Comparison of ENCODE assay signal across 31 cellular contexts in the genomic region with DNA sequence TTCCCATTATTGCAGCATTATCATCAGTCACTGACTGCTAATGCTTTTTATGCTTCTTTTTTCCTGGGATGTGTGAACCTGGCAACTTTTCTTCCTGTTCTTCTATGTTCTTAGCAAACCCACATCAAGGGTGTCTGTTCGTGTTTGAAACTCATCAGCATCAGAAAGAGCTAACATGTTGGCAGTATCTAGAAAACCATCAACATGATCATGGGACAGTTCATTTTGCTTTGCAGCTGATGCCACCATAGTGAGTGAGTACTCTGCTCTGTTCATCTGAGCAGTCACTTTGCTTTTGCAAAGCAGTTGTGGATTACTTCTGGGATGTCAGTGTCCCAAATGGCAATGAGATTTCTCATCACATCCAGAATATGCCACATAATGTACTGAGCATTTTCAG.
"Had no signal": no experiment of that assay in that cellular context is flagged by ENCODE, and none has a peak within 500 bp of the region (broad histone marks: within the 10 kb centered on the region; RNA-seq: fewer than 3 reads in every experiment).

No MANE protein-coding gene starts in this region.

- H3K4me3 ChIP-seq: ascending aorta, body of pancreas, SJCRH30 had no signal

- H3K27ac Mint-ChIP-seq: activated naive CD4-positive, alpha-beta T cell treated with anti-CD3 and anti-CD28 coated beads, Interleukin-2, amount 10 ng/mL, durations not matched to agents 7 days and 5 days; activated naive CD8-positive, alpha-beta T cell treated with anti-CD3 and anti-CD28 coated beads, Interleukin-2, amount 10 ng/mL, durations not matched to agents 7 days and 5 days; activated T-helper 17 cell treated with anti-CD3 and anti-CD28 coated beads, Interleukin-2, amount 50 U/mL, for 72 hours had no signal

- ATAC-seq: activated T-helper 17 cell treated with anti-CD3 and anti-CD28 coated beads, Interleukin-2, amount 50 U/mL, for 72 hours; body of pancreas; Panc1; Right ventricle myocardium inferior had no signal

- H3K4me3 Mint-ChIP-seq: activated naive CD4-positive, alpha-beta T cell treated with anti-CD3 and anti-CD28 coated beads, Interleukin-2, amount 10 ng/mL, durations not matched to agents 7 days and 5 days; activated naive CD8-positive, alpha-beta T cell treated with anti-CD3 and anti-CD28 coated beads, Interleukin-2, amount 10 ng/mL, durations not matched to agents 7 days and 5 days; activated T-helper 17 cell treated with anti-CD3 and anti-CD28 coated beads, Interleukin-2, amount 50 U/mL, for 72 hours had no signal

- H3K27ac ChIP-seq: ascending aorta, body of pancreas, KMS-11, SJCRH30, VCaP had no signal

- H3K9me3 Mint-ChIP-seq: activated naive CD4-positive, alpha-beta T cell treated with anti-CD3 and anti-CD28 coated beads, Interleukin-2, amount 10 ng/mL, durations not matched to agents 7 days and 5 days; activated naive CD8-positive, alpha-beta T cell treated with anti-CD3 and anti-CD28 coated beads, Interleukin-2, amount 10 ng/mL, durations not matched to agents 7 days and 5 days; activated T-helper 17 cell treated with anti-CD3 and anti-CD28 coated beads, Interleukin-2, amount 50 U/mL, for 72 hours had no signal

- DNase-seq: activated CD4-positive, alpha-beta T cell treated with anti-CD3 and anti-CD28 coated beads, Interleukin-2, amount 50 U/mL, for 48 hours; activated CD4-positive, CD25-positive, alpha-beta regulatory T cell; activated gamma-delta T cell treated with Interleukin-2 at 50 U/mL for 16 hours; activated naive CD4-positive, alpha-beta T cell treated with anti-CD3 and anti-CD28 coated beads, Interleukin-2, amount 10 ng/mL, durations not matched to agents 7 days and 5 days; activated naive CD8-positive, alpha-beta T cell treated with anti-CD3 and anti-CD28 coated beads, Interleukin-2, amount 10 ng/mL, durations not matched to agents 7 days and 5 days; activated T-cell treated with anti-CD3 and anti-CD28 coated beads for 4 hours; activated T-cell treated with anti-CD3 and anti-CD28 coated beads, Interleukin-2, amount 50 U/mL, for 48 hours; amniotic stem cell; body of pancreas; central memory CD4-positive, alpha-beta T cell; MV-4-11; NCI-H1092 treated with DMSO at 0.1 percent for 48 hours; NCI-H1417 treated with DMSO at 0.1 percent for 48 hours; NCI-H1694; NCI-H2029; NCI-H2107; NCI-H2171 treated with DMSO at 0.1 percent for 48 hours; NCI-H226; NCI-H526 treated with DMSO at 0.1 percent for 48 hours; NCI-H82; OCI-M1; RPMI8226; SJCRH30; SK-N-SH; T-helper 1 cell had no signal

- H3K27me3 Mint-ChIP-seq: activated naive CD4-positive, alpha-beta T cell treated with anti-CD3 and anti-CD28 coated beads, Interleukin-2, amount 10 ng/mL, durations not matched to agents 7 days and 5 days; activated naive CD8-positive, alpha-beta T cell treated with anti-CD3 and anti-CD28 coated beads, Interleukin-2, amount 10 ng/mL, durations not matched to agents 7 days and 5 days; activated T-helper 17 cell treated with anti-CD3 and anti-CD28 coated beads, Interleukin-2, amount 50 U/mL, for 72 hours had no signal

- H3K27me3 ChIP-seq: ascending aorta, body of pancreas, SJCRH30 had no signal

- H3K9me3 ChIP-seq: ascending aorta, body of pancreas, SJCRH30, SK-N-SH had no signal
